Comparison of ENCODE assay signal across 8 cellular contexts in the genomic region with DNA sequence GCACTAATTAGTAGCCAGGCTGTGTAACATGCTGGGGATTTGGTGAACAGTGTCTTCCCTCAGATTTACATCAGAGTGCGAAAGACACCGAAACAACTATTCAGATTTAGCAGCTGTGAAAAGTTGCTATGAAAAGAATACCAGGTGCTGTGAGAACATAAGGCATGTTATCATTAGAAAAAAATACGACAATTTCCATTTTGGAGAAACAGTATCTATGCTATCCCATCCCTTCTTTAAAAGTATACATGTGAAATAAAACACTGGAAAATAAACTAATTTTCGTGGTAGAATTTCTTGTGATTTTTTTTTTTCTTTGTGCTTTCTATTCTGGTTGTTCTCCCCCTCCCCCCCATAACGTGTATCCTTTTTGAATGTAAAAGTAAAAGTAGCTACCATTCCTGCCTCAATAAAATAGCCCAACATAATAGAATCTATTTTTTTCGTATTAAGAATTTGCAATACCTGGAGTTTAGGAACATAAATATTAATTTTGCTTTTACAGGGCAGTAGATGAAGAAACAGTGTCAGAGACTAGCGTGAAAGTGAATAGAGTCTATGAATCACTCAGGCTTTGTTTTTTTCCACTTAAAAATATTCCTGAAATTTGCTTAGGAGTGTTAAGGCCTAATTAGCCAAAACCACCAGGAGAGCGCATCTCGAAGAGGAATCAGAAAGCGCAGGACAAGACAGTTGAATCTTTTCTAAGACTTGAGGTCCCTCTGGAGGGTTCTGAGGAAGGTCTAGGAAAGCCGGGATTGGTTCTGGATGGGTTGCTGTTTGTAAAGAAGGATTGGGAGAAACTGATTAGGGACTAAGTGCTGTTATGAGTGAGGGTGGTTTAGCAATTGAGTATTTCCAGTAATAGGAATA. TPM values are rescaled to one million over a fixed set of nuclear protein-coding genes. Genes with fewer than 3 reads are reported as not detected.
DNase-seq lines count a peak whose midpoint lies in the region; ATAC-seq, FAIRE-seq and TF ChIP-seq lines count a peak whose summit lies in the region.

No MANE protein-coding gene starts in this region.

- H2BK120ac ChIP-seq in H1 (replicated peaks; ENCODE audit: low read depth, low read length), result peak overlapping the region; percentile 34

- peaks cover 5% of the 10 kb centered on the region for H3K23me2 ChIP-seq in H1 (ENCODE audit: low read depth, low read length)

- no peaks in the 10 kb centered on the region for H3K9me2 ChIP-seq in OCI-LY1 (ENCODE audit: low read depth, low read length)

- H3K27ac ChIP-seq in cardiac muscle cell, result peak overlapping the region; percentile 76
- H3K27ac ChIP-seq in OCI-LY1 (ENCODE audit: low read depth, low read length, poor library complexity, severe bottlenecking), result peak overlapping the region; percentile 93
- peak overlapping the region; percentile 60; the same call in 1 of the 2 replicates for H3K27ac ChIP-seq in H1 (ENCODE audit: low read depth, low read length)

- intact Hi-C loops in left ventricle myocardium superior (cut with micrococcal nuclease), result no loop called here

- no peaks in the 10 kb centered on the region for H3K36me3 ChIP-seq in cardiac muscle cell
- H3K36me3 ChIP-seq in OCI-LY1 (ENCODE audit: insufficient read depth, low read length), result peaks cover 36% of the 10 kb centered on the region; the same call in 1 of the 2 replicates
- peaks cover 0 to 19% (median 14%) of the 10 kb centered on the region in 4 experiments; a peak in 6 of 8 replicates for H3K36me3 ChIP-seq in H1 (ENCODE audit: control insufficient read depth in 2 of 4, insufficient read depth in 4 of 4, low read length in 3 of 4)

- H3K4me3 Mint-ChIP-seq in osteocyte (ENCODE audit: unreplicated experiment), result peak overlapping the region; percentile 95

- CTCF ChIA-PET in H1 (lab: Charles Lee; ENCODE audit: partially characterized antibody), result interaction anchor here (0.7 to 1.4 kb wide), 2 partner anchors 19 to 408 kb away, joined by 3 to 6 read pairs; no protein-coding TSS in a partner anchor

- H3K27me3 ChIP-seq in cardiac muscle cell (no peaks in the 10 kb centered on the region), OCI-LY1 (ENCODE audit: insufficient read depth, low read length) (no peaks in the 10 kb centered on the region), H1 (replicated peaks in 1 of 4; ENCODE audit: control insufficient read depth in 3 of 4, extremely low read depth in 1 of 4, insufficient read depth in 3 of 4, low read length in 3 of 4) (no peaks in the 10 kb centered on the region)

- peak overlapping the region; percentile 80 for H3K9ac ChIP-seq in OCI-LY1 (ENCODE audit: low read length)
- peak overlapping the region; percentile 39 to 93 (median 65) for H3K9ac ChIP-seq in H1 (replicated peaks in 1 of 4; ENCODE audit: extremely low read depth in 1 of 4, low read depth in 3 of 4, low read length in 3 of 4)

- H2BK15ac ChIP-seq in H1 (ENCODE audit: low read length), result no peak overlapping the region

- no peaks in the 10 kb centered on the region for H3F3A ChIP-seq in OCI-LY1 (ENCODE audit: insufficient read depth, low read length)

- H2BK20ac ChIP-seq in H1 (ENCODE audit: low read length), result no peak overlapping the region

- H2AK5ac ChIP-seq in H1 (ENCODE audit: low read depth, low read length), result no peak overlapping the region

- peak overlapping the region; percentile 97 for H3K27ac Mint-ChIP-seq in osteocyte (ENCODE audit: unreplicated experiment)

- H3K4ac ChIP-seq in H1 (replicated peaks; ENCODE audit: insufficient read length, low read depth, low read length), result peak overlapping the region; percentile 91

- no peak overlapping the region for H3K56ac ChIP-seq in H1 (replicated peaks; ENCODE audit: insufficient read length, low read depth, low read length)

- TF ChIP-seq POLR2A in H1 (IDR thresholded peaks at IDR 0.05; ENCODE audit: control extremely low read depth in 1 of 2, low read depth in 2 of 2, low read length in 2 of 2), result no peak

- peaks cover 56% of the 10 kb centered on the region for H3K4me1 Mint-ChIP-seq in osteocyte (ENCODE audit: unreplicated experiment)

- H3K4me3 ChIP-seq in cardiac muscle cell, result peak overlapping the region; percentile 84
- H3K4me3 ChIP-seq in OCI-LY1 (ENCODE audit: low read depth, low read length, poor library complexity, severe bottlenecking), result peak overlapping the region; percentile 90
- peak overlapping the region; percentile 83 to 95 (median 94); a peak in 7 of 8 replicates for H3K4me3 ChIP-seq in H1 (ENCODE audit: extremely low read depth in 1 of 4, insufficient read depth in 2 of 4, low read depth in 3 of 4, low read length in 4 of 4)

- no peak for TF ChIP-seq RAD21 in H1 (IDR thresholded peaks at IDR 0.05 in 1 of 2, conservative IDR thresholded peaks at IDR 0.05 in 1 of 2; ENCODE audit: low read depth in 2 of 2, low read length in 2 of 2)

- no peak overlapping the region for H2BK12ac ChIP-seq in H1 (ENCODE audit: low read depth, low read length)

- peaks cover 49% of the 10 kb centered on the region for H3K79me2 ChIP-seq in OCI-LY1 (ENCODE audit: insufficient read depth, low read length)
- H3K79me2 ChIP-seq in H1 (ENCODE audit: control insufficient read depth in 1 of 2, insufficient read depth in 2 of 2, low read length in 2 of 2), result peaks cover 9 to 54% of the 10 kb centered on the region in 2 experiments

- H4K91ac ChIP-seq in H1 (replicated peaks; ENCODE audit: insufficient read length, low read length), result no peak overlapping the region

- no peak overlapping the region for H3K23ac ChIP-seq in H1 (ENCODE audit: insufficient read length)

- H3K36me3 Mint-ChIP-seq in osteocyte (ENCODE audit: unreplicated experiment), result peaks cover 4% of the 10 kb centered on the region

- H3K4me2 ChIP-seq in OCI-LY1 (ENCODE audit: low read length) (peak overlapping the region; percentile 72), H1 (ENCODE audit: insufficient read depth in 1 of 2, low read depth in 2 of 2, low read length in 2 of 2) (peak overlapping the region; percentile 77 to 91)

- no peak overlapping the region; the same call in none of the 2 replicates for H2BK5ac ChIP-seq in H1 (ENCODE audit: low read depth, low read length)

- WGBS in H1 (ENCODE audit: extremely low coverage in 1 of 2, insufficient coverage in 1 of 2, insufficient read length in 1 of 2, insufficient replicate concordance in 2 of 2, low coverage in 1 of 2, low lambda C conversion rate in 2 of 2, missing lambda C conversion rate in 1 of 2), 2 experiments, result 53% methylated on average over 11 of the region's 11 CpGs; no CpG with 5 or more reads in 1 of the 2 experiments

- no peak for FAIRE-seq in H1 (lab: Jason Lieb, UNC)

- H3K14ac ChIP-seq in H1 (ENCODE audit: insufficient read length), result no peak overlapping the region

- H3K18ac ChIP-seq in H1 (ENCODE audit: extremely low read depth, low read length), result 0 out of 2 replicates have a peak overlapping the region, but pooled peaks have one; percentile 9

- TF ChIP-seq CTCF in cardiac muscle cell (IDR thresholded peaks at IDR 0.05; ENCODE audit: low read depth, low read length) (no peak), OCI-LY1 (IDR thresholded peaks at IDR 0.05; ENCODE audit: low read length) (no peak), H1 (IDR thresholded peaks at IDR 0.05; ENCODE audit: control extremely low read depth in 1 of 3, insufficient read depth in 1 of 3, low read depth in 1 of 3, low read length in 3 of 3) (no peak), osteocyte (IDR thresholded peaks at IDR 0.05) (no peak)

- no peak for DNase-seq in cardiac muscle cell (ENCODE audit: low read depth in 1 of 2, low spot score in 1 of 2)
- no peak for DNase-seq in left ventricle myocardium superior
- no peak for DNase-seq in H1 (ENCODE audit: low read depth in 1 of 2, low spot score in 2 of 2)
- DNase-seq in osteocyte (ENCODE audit: extremely low spot score, unreplicated experiment), result no peak
- DNase-seq in glomerular visceral epithelial cell (ENCODE audit: extremely low spot score), result no peak
- DNase-seq in DMS153 treated with DMSO at 0.1 percent for 48 hours (lab: John Stamatoyannopoulos, UW; ENCODE audit: unreplicated experiment), result no peak

- H4K20me1 ChIP-seq in OCI-LY1 (ENCODE audit: insufficient read depth, low read length) (no peaks in the 10 kb centered on the region), H1 (replicated peaks in 1 of 2; ENCODE audit: control insufficient read depth in 1 of 2, insufficient read depth in 2 of 2, low read length in 2 of 2) (peaks cover 0 to 3% of the 10 kb centered on the region in 2 experiments)

- POLR2A ChIA-PET in H1 (lab: Charles Lee; ENCODE audit: partially characterized antibody), result interaction anchor here (0.6 to 0.8 kb wide), 2 partner anchors 8 to 1311 kb away, joined by 3 to 4 read pairs; no protein-coding TSS in a partner anchor

- H4K8ac ChIP-seq in H1 (ENCODE audit: extremely low read depth, insufficient read depth, low read length), result no peak overlapping the region

- no peak for TF ChIP-seq EP300 in H1 (IDR thresholded peaks at IDR 0.05; ENCODE audit: borderline replicate concordance in 1 of 2, low read depth in 2 of 2, low read length in 2 of 2)

- no peaks in the 10 kb centered on the region for H3K9me3 Mint-ChIP-seq in osteocyte (ENCODE audit: unreplicated experiment)

- H2AFZ ChIP-seq in OCI-LY1 (ENCODE audit: low read length) (peak overlapping the region; percentile 27; the same call in 1 of the 2 replicates), H1 (ENCODE audit: low read length) (0 out of 2 replicates have a peak overlapping the region, but pooled peaks have one; percentile 36)

- ATAC-seq in left ventricle myocardium superior (no peak), HG02610 (IDR thresholded peaks at IDR 0.05; ENCODE audit: unreplicated experiment) (no peak)

- H3K27me3 Mint-ChIP-seq in osteocyte (ENCODE audit: unreplicated experiment), result no peaks in the 10 kb centered on the region

- peaks cover 2% of the 10 kb centered on the region; the same call in 1 of the 2 replicates for H3K79me1 ChIP-seq in H1 (ENCODE audit: low read depth, low read length)

- H3K9me3 ChIP-seq in cardiac muscle cell (ENCODE audit: low read depth), result no peaks in the 10 kb centered on the region
- no peaks in the 10 kb centered on the region for H3K9me3 ChIP-seq in OCI-LY1 (ENCODE audit: low read length)
- no peaks in the 10 kb centered on the region for H3K9me3 ChIP-seq in H1 (ENCODE audit: insufficient read depth in 2 of 2, low read depth in 1 of 2, low read length in 1 of 2)

- H4K5ac ChIP-seq in H1 (ENCODE audit: insufficient read length, low read depth, low read length), result peak overlapping the region; percentile 71

- H3K4me1 ChIP-seq in cardiac muscle cell (ENCODE audit: low read depth), result peaks cover 15% of the 10 kb centered on the region
- peaks cover 66% of the 10 kb centered on the region for H3K4me1 ChIP-seq in OCI-LY1 (ENCODE audit: insufficient read depth, low read length, severe bottlenecking)
- H3K4me1 ChIP-seq in H1 (replicated peaks in 1 of 4; ENCODE audit: control insufficient read depth in 3 of 4, insufficient read depth in 4 of 4, low read length in 3 of 4), result peaks cover 0 to 8% (median 4%) of the 10 kb centered on the region in 4 experiments; a peak in 3 of 7 replicates

RNA-seq across cellular contexts. Expression of a gene that starts 0.8 kb away (rescaled TPM):
- total RNA-seq in cardiac muscle cell (30.1 and 34.0 TPM in 2 replicates), left ventricle myocardium superior (46.5 TPM), osteocyte (34.8 and 54.1 TPM in 2 replicates)
- polyA plus RNA-seq in cardiac muscle cell (44.7 and 49.7 TPM in 2 replicates), H1 (2011; rRNA removed) (4.4 and 6.0 TPM in 2 replicates)
- 34.1 and 36.8 TPM in 2 replicates for total RNA-seq in H1 (2021; fragmentation: NEBNext Ultra II Directional; extraction: Animal tissue kit (Norgen Biotek cat#: 25700))
- 19.4 TPM for polyA plus RNA-seq in H1 (2011; cell fraction: cytosol; rRNA removed)
- polyA plus RNA-seq in H1 (2011; cell fraction: nucleus; rRNA removed), result 4.6 TPM
- 29.2 to 58.2 TPM (median 36.2 TPM) in 4 replicates for polyA plus RNA-seq in H1 (2012, experiment 1 of 2)
- polyA plus RNA-seq in H1 (2012, experiment 2 of 2), result 1.1 TPM
- polyA plus RNA-seq in H1 (2013, experiment 1 of 2), result 29.6 TPM
- 29.1 TPM for polyA plus RNA-seq in H1 (2013, experiment 2 of 2)
- 11.5 and 17.1 TPM in 2 replicates for polyA minus RNA-seq in H1 (2011; rRNA and poly(A)+ RNA removed)
- 4.2 TPM for polyA minus RNA-seq in H1 (2011; cell fraction: cytosol; rRNA and poly(A)+ RNA removed)
- 18.9 TPM for polyA minus RNA-seq in H1 (2011; cell fraction: nucleus; rRNA and poly(A)+ RNA removed)

RNA-seq across cellular contexts. Expression of a gene that starts 2.0 kb away (rescaled TPM):
- 34.1 and 246 TPM in 2 replicates for total RNA-seq in cardiac muscle cell
- 69.8 and 618 TPM in 2 replicates for polyA plus RNA-seq in cardiac muscle cell
- total RNA-seq in left ventricle myocardium superior, result 1.4 TPM
- 229 and 240 TPM in 2 replicates for total RNA-seq in H1 (2021; fragmentation: NEBNext Ultra II Directional; extraction: Animal tissue kit (Norgen Biotek cat#: 25700))
- polyA plus RNA-seq in H1 (2011; rRNA removed), result 332 and 478 TPM in 2 replicates
- polyA plus RNA-seq in H1 (2011; cell fraction: cytosol; rRNA removed), result 461 TPM
- 86.9 TPM for polyA plus RNA-seq in H1 (2011; cell fraction: nucleus; rRNA removed)
- polyA plus RNA-seq in H1 (2012, experiment 1 of 2), result 218 to 276 TPM (median 234 TPM) in 4 replicates
- 278 TPM for polyA plus RNA-seq in H1 (2012, experiment 2 of 2)
- polyA plus RNA-seq in H1 (2013, experiment 1 of 2), result 378 TPM
- 392 TPM for polyA plus RNA-seq in H1 (2013, experiment 2 of 2)
- polyA minus RNA-seq in H1 (2011; rRNA and poly(A)+ RNA removed), result 71.6 and 81.9 TPM in 2 replicates
- 37.3 TPM for polyA minus RNA-seq in H1 (2011; cell fraction: cytosol; rRNA and poly(A)+ RNA removed)
- 65.7 TPM for polyA minus RNA-seq in H1 (2011; cell fraction: nucleus; rRNA and poly(A)+ RNA removed)
- 20.7 and 21.3 TPM in 2 replicates for total RNA-seq in osteocyte

RNA-seq across cellular contexts. Expression of a gene that starts 19.8 kb away (rescaled TPM):
- 6.3 and 8.8 TPM in 2 replicates for total RNA-seq in cardiac muscle cell
- polyA plus RNA-seq in cardiac muscle cell, result 10.5 and 11.2 TPM in 2 replicates
- 4.3 TPM for total RNA-seq in left ventricle myocardium superior
- 6.2 and 7.3 TPM in 2 replicates for total RNA-seq in H1 (2021; fragmentation: NEBNext Ultra II Directional; extraction: Animal tissue kit (Norgen Biotek cat#: 25700))
- polyA plus RNA-seq in H1 (2011; rRNA removed), result 1.6 and 2.6 TPM in 2 replicates
- polyA plus RNA-seq in H1 (2011; cell fraction: cytosol; rRNA removed), result 3.2 TPM
- 1.3 TPM for polyA plus RNA-seq in H1 (2011; cell fraction: nucleus; rRNA removed)
- polyA plus RNA-seq in H1 (2012, experiment 1 of 2), result 3.3 to 5.1 TPM (median 3.9 TPM) in 4 replicates
- polyA plus RNA-seq in H1 (2012, experiment 2 of 2), result 0.35 TPM
- 3.6 TPM for polyA plus RNA-seq in H1 (2013, experiment 1 of 2)
- polyA plus RNA-seq in H1 (2013, experiment 2 of 2), result 3.3 TPM
- polyA minus RNA-seq in H1 (2011; rRNA and poly(A)+ RNA removed), result 5.4 and 7.5 TPM in 2 replicates
- 3.0 TPM for polyA minus RNA-seq in H1 (2011; cell fraction: cytosol; rRNA and poly(A)+ RNA removed)
- 7.2 TPM for polyA minus RNA-seq in H1 (2011; cell fraction: nucleus; rRNA and poly(A)+ RNA removed)
- total RNA-seq in osteocyte, result 4.3 and 6.2 TPM in 2 replicates

RNA-seq across cellular contexts. Expression of a gene that starts 49.3 kb away (rescaled TPM):
- total RNA-seq in cardiac muscle cell, result not detected in 2 replicates
- 0.24 TPM in 1 of 2 replicates, not detected in the other for polyA plus RNA-seq in cardiac muscle cell
- 1.3 TPM for total RNA-seq in left ventricle myocardium superior
- total RNA-seq in H1 (2021; fragmentation: NEBNext Ultra II Directional; extraction: Animal tissue kit (Norgen Biotek cat#: 25700)), result 1.0 and 1.3 TPM in 2 replicates
- polyA plus RNA-seq in H1 (2011; rRNA removed), result 1.4 and 2.0 TPM in 2 replicates
- 1.2 TPM for polyA plus RNA-seq in H1 (2011; cell fraction: cytosol; rRNA removed)
- polyA plus RNA-seq in H1 (2011; cell fraction: nucleus; rRNA removed), result 1.0 TPM
- polyA plus RNA-seq in H1 (2012, experiment 1 of 2), result 1.0 to 1.1 TPM (median 1.1 TPM) in 4 replicates
- 1.1 TPM for polyA plus RNA-seq in H1 (2012, experiment 2 of 2)
- 1.1 TPM for polyA plus RNA-seq in H1 (2013, experiment 1 of 2)
- polyA plus RNA-seq in H1 (2013, experiment 2 of 2), result 1.1 TPM
- 0.85 and 0.88 TPM in 2 replicates for polyA minus RNA-seq in H1 (2011; rRNA and poly(A)+ RNA removed)
- not detected for polyA minus RNA-seq in H1 (2011; cell fraction: cytosol; rRNA and poly(A)+ RNA removed)
- polyA minus RNA-seq in H1 (2011; cell fraction: nucleus; rRNA and poly(A)+ RNA removed), result 1.1 TPM
- total RNA-seq in osteocyte, result 0.16 and 0.19 TPM in 2 replicates
